Comparison of ENCODE assay signal across 2 cellular contexts in the genomic region with DNA sequence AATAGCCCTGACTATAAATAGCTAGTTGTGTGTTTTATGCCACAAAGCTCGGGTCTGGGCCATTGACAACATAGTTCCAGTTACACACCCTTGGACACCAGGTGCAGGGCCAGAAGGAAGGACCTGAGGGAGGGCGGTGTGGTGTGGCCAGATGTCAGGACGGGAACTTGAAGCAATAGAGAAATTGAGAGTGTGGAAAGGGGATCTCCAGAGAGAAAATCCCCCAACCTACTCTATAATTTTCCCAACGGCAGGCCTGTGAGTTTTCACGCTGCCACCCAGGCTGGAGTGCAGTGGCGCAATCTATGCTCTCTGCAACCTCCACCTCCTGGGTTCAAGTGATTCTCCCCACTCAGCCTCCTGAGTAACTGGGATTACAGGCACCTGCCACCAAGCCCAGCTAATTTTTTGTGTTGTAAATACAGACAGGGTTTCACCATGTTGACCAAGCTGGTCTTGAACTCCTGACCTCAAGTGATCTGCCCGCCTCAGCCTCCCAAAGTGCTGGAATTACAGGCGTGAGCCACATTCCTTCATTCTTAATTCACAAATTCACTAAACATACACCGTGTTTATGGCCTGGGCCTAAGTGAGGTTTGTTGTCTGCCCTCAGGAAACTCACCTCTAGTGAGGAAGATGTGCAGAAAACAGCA.
TF ChIP-seq lines count a peak whose summit lies in the region.

No MANE protein-coding gene starts in this region.

TF ChIP-seq in GM23338, 12 proteins besides CTCF, POLR2A, EP300 and RAD21 (continued from another document):
- TF ChIP-seq, protein P1, sequence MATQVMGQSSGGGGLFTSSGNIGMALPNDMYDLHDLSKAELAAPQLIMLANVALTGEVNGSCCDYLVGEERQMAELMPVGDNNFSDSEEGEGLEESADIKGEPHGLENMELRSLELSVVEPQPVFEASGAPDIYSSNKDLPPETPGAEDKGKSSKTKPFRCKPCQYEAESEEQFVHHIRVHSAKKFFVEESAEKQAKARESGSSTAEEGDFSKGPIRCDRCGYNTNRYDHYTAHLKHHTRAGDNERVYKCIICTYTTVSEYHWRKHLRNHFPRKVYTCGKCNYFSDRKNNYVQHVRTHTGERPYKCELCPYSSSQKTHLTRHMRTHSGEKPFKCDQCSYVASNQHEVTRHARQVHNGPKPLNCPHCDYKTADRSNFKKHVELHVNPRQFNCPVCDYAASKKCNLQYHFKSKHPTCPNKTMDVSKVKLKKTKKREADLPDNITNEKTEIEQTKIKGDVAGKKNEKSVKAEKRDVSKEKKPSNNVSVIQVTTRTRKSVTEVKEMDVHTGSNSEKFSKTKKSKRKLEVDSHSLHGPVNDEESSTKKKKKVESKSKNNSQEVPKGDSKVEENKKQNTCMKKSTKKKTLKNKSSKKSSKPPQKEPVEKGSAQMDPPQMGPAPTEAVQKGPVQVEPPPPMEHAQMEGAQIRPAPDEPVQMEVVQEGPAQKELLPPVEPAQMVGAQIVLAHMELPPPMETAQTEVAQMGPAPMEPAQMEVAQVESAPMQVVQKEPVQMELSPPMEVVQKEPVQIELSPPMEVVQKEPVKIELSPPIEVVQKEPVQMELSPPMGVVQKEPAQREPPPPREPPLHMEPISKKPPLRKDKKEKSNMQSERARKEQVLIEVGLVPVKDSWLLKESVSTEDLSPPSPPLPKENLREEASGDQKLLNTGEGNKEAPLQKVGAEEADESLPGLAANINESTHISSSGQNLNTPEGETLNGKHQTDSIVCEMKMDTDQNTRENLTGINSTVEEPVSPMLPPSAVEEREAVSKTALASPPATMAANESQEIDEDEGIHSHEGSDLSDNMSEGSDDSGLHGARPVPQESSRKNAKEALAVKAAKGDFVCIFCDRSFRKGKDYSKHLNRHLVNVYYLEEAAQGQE (IDR thresholded peaks at IDR 0.05; ENCODE audit: unreplicated experiment), result no peak
- TF ChIP-seq NANOG (IDR thresholded peaks at IDR 0.05; ENCODE audit: borderline replicate concordance), result no peak
- no peak for TF ChIP-seq EZH2 (IDR thresholded peaks at IDR 0.05; ENCODE audit: low read depth, unreplicated experiment)
- no peak for TF ChIP-seq ZNF331 (CRISPR knock-in tag; IDR thresholded peaks at IDR 0.05; ENCODE audit: low read depth)
- no peak for TF ChIP-seq CREB1 (CRISPR knock-in tag; IDR thresholded peaks at IDR 0.05; ENCODE audit: low read depth)
- TF ChIP-seq ZNF114 (CRISPR knock-in tag; IDR thresholded peaks at IDR 0.05), result no peak
- TF ChIP-seq, protein P2, sequence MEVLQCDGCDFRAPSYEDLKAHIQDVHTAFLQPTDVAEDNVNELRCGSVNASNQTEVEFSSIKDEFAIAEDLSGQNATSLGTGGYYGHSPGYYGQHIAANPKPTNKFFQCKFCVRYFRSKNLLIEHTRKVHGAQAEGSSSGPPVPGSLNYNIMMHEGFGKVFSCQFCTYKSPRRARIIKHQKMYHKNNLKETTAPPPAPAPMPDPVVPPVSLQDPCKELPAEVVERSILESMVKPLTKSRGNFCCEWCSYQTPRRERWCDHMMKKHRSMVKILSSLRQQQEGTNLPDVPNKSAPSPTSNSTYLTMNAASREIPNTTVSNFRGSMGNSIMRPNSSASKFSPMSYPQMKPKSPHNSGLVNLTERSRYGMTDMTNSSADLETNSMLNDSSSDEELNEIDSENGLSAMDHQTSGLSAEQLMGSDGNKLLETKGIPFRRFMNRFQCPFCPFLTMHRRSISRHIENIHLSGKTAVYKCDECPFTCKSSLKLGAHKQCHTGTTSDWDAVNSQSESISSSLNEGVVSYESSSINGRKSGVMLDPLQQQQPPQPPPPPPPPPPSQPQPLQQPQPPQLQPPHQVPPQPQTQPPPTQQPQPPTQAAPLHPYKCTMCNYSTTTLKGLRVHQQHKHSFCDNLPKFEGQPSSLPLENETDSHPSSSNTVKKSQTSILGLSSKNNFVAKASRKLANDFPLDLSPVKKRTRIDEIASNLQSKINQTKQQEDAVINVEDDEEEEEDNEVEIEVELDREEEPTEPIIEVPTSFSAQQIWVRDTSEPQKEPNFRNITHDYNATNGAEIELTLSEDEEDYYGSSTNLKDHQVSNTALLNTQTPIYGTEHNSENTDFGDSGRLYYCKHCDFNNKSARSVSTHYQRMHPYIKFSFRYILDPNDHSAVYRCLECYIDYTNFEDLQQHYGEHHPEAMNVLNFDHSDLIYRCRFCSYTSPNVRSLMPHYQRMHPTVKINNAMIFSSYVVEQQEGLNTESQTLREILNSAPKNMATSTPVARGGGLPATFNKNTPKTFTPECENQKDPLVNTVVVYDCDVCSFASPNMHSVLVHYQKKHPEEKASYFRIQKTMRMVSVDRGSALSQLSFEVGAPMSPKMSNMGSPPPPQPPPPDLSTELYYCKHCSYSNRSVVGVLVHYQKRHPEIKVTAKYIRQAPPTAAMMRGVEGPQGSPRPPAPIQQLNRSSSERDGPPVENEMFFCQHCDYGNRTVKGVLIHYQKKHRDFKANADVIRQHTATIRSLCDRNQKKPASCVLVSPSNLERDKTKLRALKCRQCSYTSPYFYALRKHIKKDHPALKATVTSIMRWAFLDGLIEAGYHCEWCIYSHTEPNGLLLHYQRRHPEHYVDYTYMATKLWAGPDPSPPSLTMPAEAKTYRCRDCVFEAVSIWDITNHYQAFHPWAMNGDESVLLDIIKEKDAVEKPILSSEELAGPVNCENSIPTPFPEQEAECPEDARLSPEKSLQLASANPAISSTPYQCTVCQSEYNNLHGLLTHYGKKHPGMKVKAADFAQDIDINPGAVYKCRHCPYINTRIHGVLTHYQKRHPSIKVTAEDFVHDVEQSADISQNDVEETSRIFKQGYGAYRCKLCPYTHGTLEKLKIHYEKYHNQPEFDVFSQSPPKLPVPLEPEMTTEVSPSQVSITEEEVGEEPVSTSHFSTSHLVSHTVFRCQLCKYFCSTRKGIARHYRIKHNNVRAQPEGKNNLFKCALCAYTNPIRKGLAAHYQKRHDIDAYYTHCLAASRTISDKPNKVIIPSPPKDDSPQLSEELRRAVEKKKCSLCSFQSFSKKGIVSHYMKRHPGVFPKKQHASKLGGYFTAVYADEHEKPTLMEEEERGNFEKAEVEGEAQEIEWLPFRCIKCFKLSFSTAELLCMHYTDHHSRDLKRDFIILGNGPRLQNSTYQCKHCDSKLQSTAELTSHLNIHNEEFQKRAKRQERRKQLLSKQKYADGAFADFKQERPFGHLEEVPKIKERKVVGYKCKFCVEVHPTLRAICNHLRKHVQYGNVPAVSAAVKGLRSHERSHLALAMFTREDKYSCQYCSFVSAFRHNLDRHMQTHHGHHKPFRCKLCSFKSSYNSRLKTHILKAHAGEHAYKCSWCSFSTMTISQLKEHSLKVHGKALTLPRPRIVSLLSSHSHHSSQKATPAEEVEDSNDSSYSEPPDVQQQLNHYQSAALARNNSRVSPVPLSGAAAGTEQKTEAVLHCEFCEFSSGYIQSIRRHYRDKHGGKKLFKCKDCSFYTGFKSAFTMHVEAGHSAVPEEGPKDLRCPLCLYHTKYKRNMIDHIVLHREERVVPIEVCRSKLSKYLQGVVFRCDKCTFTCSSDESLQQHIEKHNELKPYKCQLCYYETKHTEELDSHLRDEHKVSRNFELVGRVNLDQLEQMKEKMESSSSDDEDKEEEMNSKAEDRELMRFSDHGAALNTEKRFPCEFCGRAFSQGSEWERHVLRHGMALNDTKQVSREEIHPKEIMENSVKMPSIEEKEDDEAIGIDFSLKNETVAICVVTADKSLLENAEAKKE (CRISPR knock-in tag; IDR thresholded peaks at IDR 0.05), result no peak

TF ChIP-seq in WTC11, 78 proteins besides CTCF, POLR2A, EP300 and RAD21 (continued from another document):
- TF ChIP-seq, protein P3, sequence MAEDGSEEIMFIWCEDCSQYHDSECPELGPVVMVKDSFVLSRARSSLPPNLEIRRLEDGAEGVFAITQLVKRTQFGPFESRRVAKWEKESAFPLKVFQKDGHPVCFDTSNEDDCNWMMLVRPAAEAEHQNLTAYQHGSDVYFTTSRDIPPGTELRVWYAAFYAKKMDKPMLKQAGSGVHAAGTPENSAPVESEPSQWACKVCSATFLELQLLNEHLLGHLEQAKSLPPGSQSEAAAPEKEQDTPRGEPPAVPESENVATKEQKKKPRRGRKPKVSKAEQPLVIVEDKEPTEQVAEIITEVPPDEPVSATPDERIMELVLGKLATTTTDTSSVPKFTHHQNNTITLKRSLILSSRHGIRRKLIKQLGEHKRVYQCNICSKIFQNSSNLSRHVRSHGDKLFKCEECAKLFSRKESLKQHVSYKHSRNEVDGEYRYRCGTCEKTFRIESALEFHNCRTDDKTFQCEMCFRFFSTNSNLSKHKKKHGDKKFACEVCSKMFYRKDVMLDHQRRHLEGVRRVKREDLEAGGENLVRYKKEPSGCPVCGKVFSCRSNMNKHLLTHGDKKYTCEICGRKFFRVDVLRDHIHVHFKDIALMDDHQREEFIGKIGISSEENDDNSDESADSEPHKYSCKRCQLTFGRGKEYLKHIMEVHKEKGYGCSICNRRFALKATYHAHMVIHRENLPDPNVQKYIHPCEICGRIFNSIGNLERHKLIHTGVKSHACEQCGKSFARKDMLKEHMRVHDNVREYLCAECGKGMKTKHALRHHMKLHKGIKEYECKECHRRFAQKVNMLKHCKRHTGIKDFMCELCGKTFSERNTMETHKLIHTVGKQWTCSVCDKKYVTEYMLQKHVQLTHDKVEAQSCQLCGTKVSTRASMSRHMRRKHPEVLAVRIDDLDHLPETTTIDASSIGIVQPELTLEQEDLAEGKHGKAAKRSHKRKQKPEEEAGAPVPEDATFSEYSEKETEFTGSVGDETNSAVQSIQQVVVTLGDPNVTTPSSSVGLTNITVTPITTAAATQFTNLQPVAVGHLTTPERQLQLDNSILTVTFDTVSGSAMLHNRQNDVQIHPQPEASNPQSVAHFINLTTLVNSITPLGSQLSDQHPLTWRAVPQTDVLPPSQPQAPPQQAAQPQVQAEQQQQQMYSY (CRISPR knock-in tag; IDR thresholded peaks at IDR 0.05), result no peak
- TF ChIP-seq NR1H2 (CRISPR knock-in tag; IDR thresholded peaks at IDR 0.05), result no peak
- TF ChIP-seq FOXJ3 (CRISPR knock-in tag; IDR thresholded peaks at IDR 0.05; ENCODE audit: borderline replicate concordance), result no peak
- no peak for TF ChIP-seq SOX15 (CRISPR knock-in tag; IDR thresholded peaks at IDR 0.05)
- TF ChIP-seq, protein P4, sequence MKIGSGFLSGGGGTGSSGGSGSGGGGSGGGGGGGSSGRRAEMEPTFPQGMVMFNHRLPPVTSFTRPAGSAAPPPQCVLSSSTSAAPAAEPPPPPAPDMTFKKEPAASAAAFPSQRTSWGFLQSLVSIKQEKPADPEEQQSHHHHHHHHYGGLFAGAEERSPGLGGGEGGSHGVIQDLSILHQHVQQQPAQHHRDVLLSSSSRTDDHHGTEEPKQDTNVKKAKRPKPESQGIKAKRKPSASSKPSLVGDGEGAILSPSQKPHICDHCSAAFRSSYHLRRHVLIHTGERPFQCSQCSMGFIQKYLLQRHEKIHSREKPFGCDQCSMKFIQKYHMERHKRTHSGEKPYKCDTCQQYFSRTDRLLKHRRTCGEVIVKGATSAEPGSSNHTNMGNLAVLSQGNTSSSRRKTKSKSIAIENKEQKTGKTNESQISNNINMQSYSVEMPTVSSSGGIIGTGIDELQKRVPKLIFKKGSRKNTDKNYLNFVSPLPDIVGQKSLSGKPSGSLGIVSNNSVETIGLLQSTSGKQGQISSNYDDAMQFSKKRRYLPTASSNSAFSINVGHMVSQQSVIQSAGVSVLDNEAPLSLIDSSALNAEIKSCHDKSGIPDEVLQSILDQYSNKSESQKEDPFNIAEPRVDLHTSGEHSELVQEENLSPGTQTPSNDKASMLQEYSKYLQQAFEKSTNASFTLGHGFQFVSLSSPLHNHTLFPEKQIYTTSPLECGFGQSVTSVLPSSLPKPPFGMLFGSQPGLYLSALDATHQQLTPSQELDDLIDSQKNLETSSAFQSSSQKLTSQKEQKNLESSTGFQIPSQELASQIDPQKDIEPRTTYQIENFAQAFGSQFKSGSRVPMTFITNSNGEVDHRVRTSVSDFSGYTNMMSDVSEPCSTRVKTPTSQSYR (CRISPR knock-in tag; IDR thresholded peaks at IDR 0.05), result no peak
